In genomic region chr5:61030163-61030482, GRCh38 we compare ENCODE assay signal across 26 cellular contexts.
DNase-seq lines count a peak whose midpoint lies in the region; ATAC-seq, FAIRE-seq and TF ChIP-seq lines count a peak whose summit lies in the region.
"Had no signal": no experiment of that assay in that cellular context is flagged by ENCODE, and none has a peak within 500 bp of the region (broad histone marks: within the 10 kb centered on the region; RNA-seq: fewer than 3 reads in every experiment).

No MANE protein-coding gene starts in this region.

- no peak overlapping the region for H2AFZ ChIP-seq in astrocyte (ENCODE audit: low read depth, low read length)

- peaks cover 8% of the 10 kb centered on the region for H3K4me1 ChIP-seq in left ventricle myocardium inferior
- H3K4me1 ChIP-seq in right cardiac atrium (ENCODE audit: control insufficient read depth, insufficient read depth, low read length) = no peaks in the 10 kb centered on the region
- H3K4me1 ChIP-seq in astrocyte (ENCODE audit: insufficient read depth, low read length) = no peaks in the 10 kb centered on the region
- H3K4me1 ChIP-seq in foreskin keratinocyte = no peaks in the 10 kb centered on the region
- H3K4me1 ChIP-seq in aorta (ENCODE audit: control insufficient read depth in 1 of 2, insufficient read depth in 2 of 2, low read length in 2 of 2) = peaks cover 0 to 8% of the 10 kb centered on the region in 2 donors
- H3K4me1 ChIP-seq: Caco-2, esophagus squamous epithelium, prostate gland, transverse colon had no signal

- intact Hi-C loops in left ventricle myocardium inferior (cut with micrococcal nuclease) = no loop called here
- intact Hi-C loops in right cardiac atrium (cut with DNase I) = no loop called here
- intact Hi-C loops in aorta (cut with DNase I) = no loop called here

- H3K4me3 ChIP-seq in left ventricle myocardium inferior = no peak overlapping the region
- no peak overlapping the region for H3K4me3 ChIP-seq in right cardiac atrium (ENCODE audit: low read length)
- no peak overlapping the region for H3K4me3 ChIP-seq in astrocyte (ENCODE audit: insufficient read depth, low read depth, low read length)
- no peak overlapping the region for H3K4me3 ChIP-seq in aorta (ENCODE audit: low read length in 2 of 2)
- H3K4me3 ChIP-seq: esophagus squamous epithelium, prostate gland, transverse colon had no signal

- no peaks in the 10 kb centered on the region for H3K27me3 ChIP-seq in left ventricle myocardium inferior (ENCODE audit: low read depth)
- H3K27me3 ChIP-seq in right cardiac atrium (ENCODE audit: control insufficient read depth, insufficient read depth) = no peaks in the 10 kb centered on the region
- H3K27me3 ChIP-seq in astrocyte (ENCODE audit: insufficient read depth, low read length) = no peaks in the 10 kb centered on the region
- no peaks in the 10 kb centered on the region for H3K27me3 ChIP-seq in foreskin keratinocyte
- H3K27me3 ChIP-seq in aorta (ENCODE audit: control insufficient read depth in 1 of 2, insufficient read depth in 2 of 2, low read length in 1 of 2) = no peaks in the 10 kb centered on the region
- H3K27me3 ChIP-seq: esophagus squamous epithelium, transverse colon had no signal

- TF ChIP-seq CTCF in left ventricle myocardium inferior (IDR thresholded peaks at IDR 0.05; ENCODE audit: borderline replicate concordance) (no peak), astrocyte (IDR thresholded peaks at IDR 0.05; ENCODE audit: insufficient read depth, low read depth, low read length) (no peak), foreskin keratinocyte (conservative IDR thresholded peaks at IDR 0.05) (no peak)

- peaks cover 4% of the 10 kb centered on the region for H3K36me3 Mint-ChIP-seq in astrocyte (ENCODE audit: low read depth, unreplicated experiment)

- no peak for FAIRE-seq in astrocyte (lab: Jason Lieb, UNC)
- FAIRE-seq: H1 had no signal

- H3K9me3 ChIP-seq in left ventricle myocardium inferior (replicated peaks) (no peaks in the 10 kb centered on the region), right cardiac atrium (ENCODE audit: control insufficient read depth, low read length) (no peaks in the 10 kb centered on the region), astrocyte (ENCODE audit: insufficient read depth, low read depth, low read length) (no peaks in the 10 kb centered on the region), aorta (ENCODE audit: control insufficient read depth, low read length) (no peaks in the 10 kb centered on the region)
- H3K9me3 ChIP-seq: Caco-2, esophagus squamous epithelium, prostate gland, transverse colon had no signal

- H3K79me2 ChIP-seq in astrocyte (ENCODE audit: insufficient read depth, low read length) = no peaks in the 10 kb centered on the region

- no peaks in the 10 kb centered on the region for H3K27me3 Mint-ChIP-seq in astrocyte (ENCODE audit: low read depth, unreplicated experiment)
- H3K27me3 Mint-ChIP-seq: activated CD4-positive, alpha-beta T cell treated with anti-CD3 and anti-CD28 coated beads for 36 hours; effector memory CD8-positive, alpha-beta T cell had no signal

- no peak overlapping the region for H3K27ac Mint-ChIP-seq in astrocyte (ENCODE audit: unreplicated experiment)
- H3K27ac Mint-ChIP-seq: activated CD4-positive, alpha-beta T cell treated with anti-CD3 and anti-CD28 coated beads for 36 hours; activated naive CD4-positive, alpha-beta T cell treated with anti-CD3 and anti-CD28 coated beads for 36 hours; activated T-cell treated with anti-CD3 and anti-CD28 coated beads, Interleukin-2, amount 50 U/mL, for 72 hours; effector memory CD8-positive, alpha-beta T cell had no signal

- ATAC-seq in right cardiac atrium (no peak), foreskin keratinocyte (peak; percentile 10), aorta (ENCODE audit: low FRiP score) (no peak), GM21367 (IDR thresholded peaks at IDR 0.05; ENCODE audit: unreplicated experiment) (no peak)
- ATAC-seq: activated CD4-positive, alpha-beta T cell treated with anti-CD3 and anti-CD28 coated beads for 36 hours; activated T-cell treated with anti-CD3 and anti-CD28 coated beads, Interleukin-2, amount 50 U/mL, for 72 hours; effector memory CD8-positive, alpha-beta T cell had no signal

- H3K9me3 Mint-ChIP-seq in astrocyte (ENCODE audit: unreplicated experiment) = peaks cover 9% of the 10 kb centered on the region

- H3K4me3 Mint-ChIP-seq in astrocyte (ENCODE audit: unreplicated experiment) = no peak overlapping the region
- H3K4me3 Mint-ChIP-seq: activated CD4-positive, alpha-beta T cell treated with anti-CD3 and anti-CD28 coated beads for 36 hours; activated naive CD4-positive, alpha-beta T cell treated with anti-CD3 and anti-CD28 coated beads for 36 hours; activated T-cell treated with anti-CD3 and anti-CD28 coated beads, Interleukin-2, amount 50 U/mL, for 72 hours; effector memory CD8-positive, alpha-beta T cell had no signal

- H4K20me1 ChIP-seq in astrocyte (ENCODE audit: insufficient read depth, low read length) = no peaks in the 10 kb centered on the region

- H3K36me3 ChIP-seq in left ventricle myocardium inferior = no peaks in the 10 kb centered on the region
- no peaks in the 10 kb centered on the region for H3K36me3 ChIP-seq in astrocyte (ENCODE audit: insufficient read depth, low read length)
- H3K36me3 ChIP-seq in aorta (ENCODE audit: control insufficient read depth in 1 of 2, insufficient read depth in 2 of 2, low read length in 1 of 2) = no peaks in the 10 kb centered on the region
- H3K36me3 ChIP-seq: esophagus squamous epithelium, prostate gland, transverse colon had no signal

- H3K27ac ChIP-seq in left ventricle myocardium inferior (replicated peaks) (peak overlapping the region; percentile 22), right cardiac atrium (ENCODE audit: low read length) (no peak overlapping the region), astrocyte (ENCODE audit: low read depth, low read length) (peak overlapping the region; percentile 4), foreskin keratinocyte (no peak overlapping the region), aorta (ENCODE audit: low read depth in 1 of 2, low read length in 2 of 2) (peak overlapping the region in 1 of 2 donors; percentile 34)
- H3K27ac ChIP-seq: esophagus squamous epithelium, prostate gland, transverse colon had no signal

- DNase-seq in left ventricle myocardium inferior = no peak
- DNase-seq in right cardiac atrium = no peak
- DNase-seq in astrocyte (ENCODE audit: low read depth) = peak; percentile 32
- DNase-seq in foreskin keratinocyte = no peak
- no peak for DNase-seq in aorta
- DNase-seq in SW480 (ENCODE audit: low spot score) = no peak
- DNase-seq in GDM1 (lab: John Stamatoyannopoulos, UW) = no peak
- DNase-seq: 8988T; activated CD4-positive, alpha-beta T cell treated with anti-CD3 and anti-CD28 coated beads for 36 hours; activated CD8-positive, alpha-beta memory T cell treated with anti-CD3 and anti-CD28 coated beads for 24 hours; activated naive CD4-positive, alpha-beta T cell treated with anti-CD3 and anti-CD28 coated beads for 36 hours; activated T-cell treated with anti-CD3 and anti-CD28 coated beads, Interleukin-2, amount 50 U/mL, for 72 hours; Caco-2; DMS79 treated with DMSO at 0.1 percent for 48 hours; effector memory CD8-positive, alpha-beta T cell; esophagus squamous epithelium; NCI-H1105 treated with DMSO at 0.1 percent for 48 hours; NCI-H2029 treated with DMSO at 0.1 percent for 48 hours; NCI-H446 treated with DMSO at 0.1 percent for 48 hours; SHP77; stimulated activated CD4-positive, alpha-beta T cell treated with anti-CD3 and anti-CD28 coated beads, Interleukin-2, amount 100 ng/mL, for 24 hours; stimulated activated naive CD4-positive, alpha-beta T cell treated with Interleukin-2 at 50 U/mL for 16 hours; transverse colon had no signal

- no peak overlapping the region for H3K9ac ChIP-seq in astrocyte (ENCODE audit: low read length)

- no peaks in the 10 kb centered on the region for H3K4me1 Mint-ChIP-seq in astrocyte (ENCODE audit: low read depth, unreplicated experiment)

- H3K4me2 ChIP-seq in astrocyte (ENCODE audit: low read length) = peak overlapping the region; percentile 0

Comparison
In these comparisons a context has a peak if more than half of its experiments do, and no peak if none do; other contexts are left out.
1. H3K27ac ChIP-seq: peak in left ventricle myocardium inferior (single experiment) and astrocyte (single experiment); none in right cardiac atrium (single experiment) and foreskin keratinocyte (single experiment).